ENCODE assay signal across 1 cellular context in the genomic region with DNA sequence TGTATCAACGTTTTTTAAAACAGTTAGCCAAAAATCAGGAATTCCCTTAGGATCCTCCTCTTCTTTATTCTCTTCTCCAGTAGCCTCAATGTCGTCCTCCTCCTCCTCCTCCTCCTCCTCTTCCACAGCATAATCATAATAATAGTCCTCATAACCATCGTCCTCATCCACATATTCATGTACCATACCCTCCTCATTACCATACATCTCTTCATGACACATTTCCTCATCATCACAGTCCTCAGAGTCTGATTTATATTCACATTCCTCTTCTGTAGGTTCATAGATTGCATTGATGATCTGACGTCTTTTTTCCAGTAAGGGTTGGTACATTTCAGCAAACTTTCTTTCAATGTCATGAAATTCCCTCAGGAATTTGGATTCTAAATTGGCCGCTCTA.
TF ChIP-seq lines count a peak whose summit lies in the region.

No MANE protein-coding gene starts in this region.

TF ChIP-seq in GM12878, 131 proteins besides CTCF, POLR2A, EP300 and RAD21:
- TF ChIP-seq HDGF (IDR thresholded peaks at IDR 0.05) (no peak), RUNX3 (IDR thresholded peaks at IDR 0.05; ENCODE audit: low read length) (no peak), SRF (IDR thresholded peaks at IDR 0.05; ENCODE audit: low read depth in 2 of 2, low read length in 2 of 2) (no peak), ATF7 (IDR thresholded peaks at IDR 0.05; ENCODE audit: low read depth) (no peak)
